8 cellular contexts compared by ENCODE assay signal in the genomic region with DNA sequence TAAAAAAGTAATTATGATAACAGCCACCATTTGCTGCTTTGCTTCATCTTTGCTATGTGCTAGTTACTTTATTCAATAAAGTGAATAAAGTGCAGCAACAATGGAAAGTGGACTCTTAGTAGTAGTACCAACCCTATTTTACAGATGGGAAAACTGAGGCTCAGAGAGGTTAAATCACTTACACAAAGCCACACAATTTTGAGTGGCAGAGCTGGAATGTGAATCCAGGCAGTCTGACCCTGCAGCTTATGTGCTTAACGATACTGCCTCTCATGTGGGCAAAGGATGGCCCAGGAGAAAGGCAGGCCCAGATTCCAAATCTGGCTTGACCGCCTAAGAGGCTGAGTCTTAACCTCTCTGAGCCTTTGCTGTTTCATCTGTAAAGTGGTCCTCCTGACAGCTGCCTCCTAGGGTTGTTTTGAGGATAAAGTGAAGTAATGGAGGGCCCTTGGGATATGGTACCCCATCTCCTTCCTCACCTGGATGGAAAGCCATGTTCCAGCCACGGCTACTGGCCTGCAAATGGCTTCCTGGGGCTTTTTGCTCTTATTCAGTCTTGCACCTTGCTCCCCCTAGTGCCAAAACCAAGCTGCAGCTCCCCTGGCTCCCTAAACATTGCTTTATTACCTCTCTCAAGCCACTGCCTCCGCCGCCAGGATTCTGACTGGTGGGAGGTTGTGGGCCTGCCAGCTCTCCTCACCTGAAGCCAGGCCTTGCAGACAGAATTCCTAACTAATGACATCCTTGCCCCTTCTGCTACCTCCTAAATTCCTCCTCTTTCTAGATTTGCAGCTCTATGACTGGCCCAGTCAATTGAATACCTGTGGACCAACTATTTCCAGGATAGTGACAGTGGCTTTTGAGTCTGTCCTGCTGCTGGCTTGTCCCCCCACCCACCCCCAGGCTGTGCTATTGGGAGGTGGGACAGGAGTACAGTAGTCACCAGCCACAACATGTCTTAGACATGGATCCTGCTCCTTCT.
A peak's percentile ranks its signal among the peaks of the same experiment; 100 is the strongest.
DNase-seq lines count a peak whose midpoint lies in the region; ATAC-seq, FAIRE-seq and TF ChIP-seq lines count a peak whose summit lies in the region.

No MANE protein-coding gene starts in this region.

- no peak for FAIRE-seq in RCC 7860 (lab: Jason Lieb, UNC)

- DNase-seq in DMS53 treated with DMSO at 0.1 percent for 48 hours (lab: John Stamatoyannopoulos, UW; ENCODE audit: unreplicated experiment) (peak; percentile 38), HT-29 (ENCODE audit: low spot score) (peak; percentile 71), RCC 7860 (ENCODE audit: low spot score) (peak; percentile 72), activated T-helper 1 cell treated with Interleukin-2 at 50 U/mL for 16 hours (ENCODE audit: low read depth) (peak; percentile 29), foreskin fibroblast (peak; percentile 24 to 75)
- DNase-seq in stimulated activated CD4-positive, alpha-beta T cell treated with anti-CD3 and anti-CD28 coated beads, Interleukin-12 subunit alpha, Interleukin-12 subunit beta, amount 100 ng/mL, for 24 hours (ENCODE audit: low read depth in 2 of 2): peak; percentile 45 to 52

- no peak for ATAC-seq in HG03571 (IDR thresholded peaks at IDR 0.05; ENCODE audit: unreplicated experiment)
- no peak for ATAC-seq in GM19324 (IDR thresholded peaks at IDR 0.05; ENCODE audit: low FRiP score, unreplicated experiment)

- peak; percentile 72 for TF ChIP-seq CTCF in foreskin fibroblast (IDR thresholded peaks at IDR 0.05; ENCODE audit: low read depth, low read length)

- H3K4me3 ChIP-seq in foreskin fibroblast (ENCODE audit: low read depth in 1 of 2, low read length in 2 of 2): no peak overlapping the region
